Comparison of ENCODE assay signal across 8 cellular contexts in genomic region chr6:13229205-13230085, GRCh38.
DNase-seq lines count a peak whose midpoint lies in the region; ATAC-seq and TF ChIP-seq lines count a peak whose summit lies in the region.

No MANE protein-coding gene starts in this region.

- peak; percentile 92 for ATAC-seq in GM19395 (IDR thresholded peaks at IDR 0.05; ENCODE audit: unreplicated experiment)
- peak; percentile 91 for ATAC-seq in HG03378 (IDR thresholded peaks at IDR 0.05; ENCODE audit: unreplicated experiment)

- peak overlapping the region; percentile 43 for H3K4me3 ChIP-seq in GM12864 (ENCODE audit: low read depth, low read length)

- DNase-seq in GM12864 (ENCODE audit: low read depth) (peak; percentile 76), NCI-H187 treated with DMSO at 0.1 percent for 48 hours (lab: John Stamatoyannopoulos, UW) (no peak), cerebellar cortex (ENCODE audit: low spot score) (no peak)
- DNase-seq in activated CD8-positive, alpha-beta memory T cell treated with anti-CD3 and anti-CD28 coated beads, Interleukin-2, amount 50 U/mL, for 48 hours, result peak; percentile 52
- DNase-seq in stimulated activated CD8-positive, alpha-beta memory T cell treated with anti-CD3 and anti-CD28 coated beads, Interleukin-15, amount 100 ng/mL, for 48 hours (ENCODE audit: low read depth in 2 of 2), result peak; percentile 13 to 19
- no peak for DNase-seq in activated T-helper 2 cell treated with anti-CD3 and anti-CD28 coated beads, Interferon-gamma antibody, Interleukin-2, Interleukin-4, amounts not matched to agents 10 μg/mL and 5 μg/mL and 100 μg/mL, durations not matched to agents 14 hours and 24 hours and 36 hours (ENCODE audit: low spot score)

- no peaks in the 10 kb centered on the region for H3K36me3 Mint-ChIP-seq in activated T-helper 2 cell treated with anti-CD3 and anti-CD28 coated beads, Interferon-gamma antibody, Interleukin-2, Interleukin-4, amounts not matched to agents 10 μg/mL and 5 μg/mL and 100 μg/mL, durations not matched to agents 14 hours and 24 hours and 36 hours (ENCODE audit: low read depth)

- no peaks in the 10 kb centered on the region for H3K9me3 Mint-ChIP-seq in activated T-helper 2 cell treated with anti-CD3 and anti-CD28 coated beads, Interferon-gamma antibody, Interleukin-2, Interleukin-4, amounts not matched to agents 10 μg/mL and 5 μg/mL and 100 μg/mL, durations not matched to agents 14 hours and 24 hours and 36 hours

- H3K27me3 Mint-ChIP-seq in activated T-helper 2 cell treated with anti-CD3 and anti-CD28 coated beads, Interferon-gamma antibody, Interleukin-2, Interleukin-4, amounts not matched to agents 10 μg/mL and 5 μg/mL and 100 μg/mL, durations not matched to agents 14 hours and 24 hours and 36 hours (ENCODE audit: low read depth), result peaks cover 10% of the 10 kb centered on the region

- H3K27ac Mint-ChIP-seq in activated T-helper 2 cell treated with anti-CD3 and anti-CD28 coated beads, Interferon-gamma antibody, Interleukin-2, Interleukin-4, amounts not matched to agents 10 μg/mL and 5 μg/mL and 100 μg/mL, durations not matched to agents 14 hours and 24 hours and 36 hours, result no peak overlapping the region

- TF ChIP-seq CTCF in GM12864 (IDR thresholded peaks at IDR 0.05; ENCODE audit: low read depth, low read length, missing control alignments), result peak; percentile 80

- peaks cover 9% of the 10 kb centered on the region for H3K4me1 Mint-ChIP-seq in activated T-helper 2 cell treated with anti-CD3 and anti-CD28 coated beads, Interferon-gamma antibody, Interleukin-2, Interleukin-4, amounts not matched to agents 10 μg/mL and 5 μg/mL and 100 μg/mL, durations not matched to agents 14 hours and 24 hours and 36 hours (ENCODE audit: low read depth)

- H3K4me3 Mint-ChIP-seq in activated T-helper 2 cell treated with anti-CD3 and anti-CD28 coated beads, Interferon-gamma antibody, Interleukin-2, Interleukin-4, amounts not matched to agents 10 μg/mL and 5 μg/mL and 100 μg/mL, durations not matched to agents 14 hours and 24 hours and 36 hours (ENCODE audit: low read depth), result no peak overlapping the region

- intact Hi-C loops in activated T-helper 2 cell treated with anti-CD3 and anti-CD28 coated beads, Interferon-gamma antibody, Interleukin-2, Interleukin-4, amounts not matched to agents 10 μg/mL and 5 μg/mL and 100 μg/mL, durations not matched to agents 14 hours and 24 hours and 36 hours (cut with micrococcal nuclease), result no loop called here

Comparison
In these comparisons a context has a peak if more than half of its experiments do, and no peak if none do; other contexts are left out.
1. DNase-seq: peak in GM12864 (single experiment), activated CD8-positive, alpha-beta memory T cell treated with anti-CD3 and anti-CD28 coated beads, Interleukin-2, amount 50 U/mL, for 48 hours (single experiment) and stimulated activated CD8-positive, alpha-beta memory T cell treated with anti-CD3 and anti-CD28 coated beads, Interleukin-15, amount 100 ng/mL, for 48 hours (2 of 2); none in NCI-H187 treated with DMSO at 0.1 percent for 48 hours (single experiment), cerebellar cortex (single experiment) and activated T-helper 2 cell treated with anti-CD3 and anti-CD28 coated beads, Interferon-gamma antibody, Interleukin-2, Interleukin-4, amounts not matched to agents 10 μg/mL and 5 μg/mL and 100 μg/mL, durations not matched to agents 14 hours and 24 hours and 36 hours (single experiment).